Comparison of ENCODE assay signal across 17 cellular contexts in the genomic region with DNA sequence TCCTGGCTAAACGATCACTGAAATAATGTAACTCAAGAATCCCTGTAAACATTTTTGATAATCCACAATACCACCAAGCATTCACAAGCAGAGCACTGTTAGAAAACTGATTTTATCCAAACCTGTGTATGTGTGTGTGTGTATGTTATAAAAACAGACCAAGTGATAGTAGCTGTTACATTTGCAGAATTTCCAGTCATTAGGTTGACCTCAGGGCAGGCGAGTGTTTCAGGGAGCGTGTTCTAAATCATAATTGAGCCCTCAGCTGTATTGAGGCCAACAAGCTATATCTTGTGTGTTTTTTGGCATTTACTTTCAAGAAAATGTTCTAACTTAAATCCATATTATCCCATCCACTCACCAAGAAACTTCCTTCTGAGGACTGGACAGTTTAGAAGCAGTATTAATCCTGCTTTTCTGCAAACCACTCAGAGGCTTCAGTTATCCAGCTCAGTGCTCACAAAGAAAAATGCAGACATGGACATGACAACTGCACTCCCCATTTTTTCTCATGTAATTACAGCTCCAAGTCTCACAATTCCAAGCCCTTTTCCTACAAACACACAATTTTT. TPM values are rescaled to one million over a fixed set of nuclear protein-coding genes. Genes with fewer than 3 reads are reported as not detected.
"Had no signal": no experiment of that assay in that cellular context is flagged by ENCODE, and none has a peak within 500 bp of the region (broad histone marks: within the 10 kb centered on the region; RNA-seq: fewer than 3 reads in every experiment).

No MANE protein-coding gene starts in this region.

- H3K4me1 ChIP-seq: breast epithelium, prostate gland had no signal

- H3K36me3 ChIP-seq: breast epithelium, gastroesophageal sphincter, heart right ventricle, prostate gland, tibial artery had no signal

- H3K4me3 ChIP-seq: breast epithelium, gastroesophageal sphincter, heart right ventricle, prostate gland, tibial artery had no signal

- H3K27me3 ChIP-seq: breast epithelium, gastroesophageal sphincter, heart right ventricle, tibial artery had no signal

- H3K9me3 ChIP-seq: breast epithelium, gastroesophageal sphincter, heart right ventricle, prostate gland, tibial artery had no signal

- H3K27ac ChIP-seq: breast epithelium, prostate gland had no signal

- DNase-seq: activated B cell treated with CpG ODN at 0.5 μM for 24 hours; activated CD4-positive, alpha-beta memory T cell treated with anti-CD3 and anti-CD28 coated beads for 36 hours; activated CD4-positive, alpha-beta T cell treated with anti-CD3 and anti-CD28 coated beads for 4 hours; activated naive CD4-positive, alpha-beta T cell treated with anti-CD3 and anti-CD28 coated beads for 36 hours; activated naive CD8-positive, alpha-beta T cell treated with anti-CD3 and anti-CD28 coated beads, Interleukin-2, amount 50 U/mL, for 24 hours; aorta; cerebellar nuclear complex; effector CD4-positive, alpha-beta T cell; heart right ventricle; occipital lobe; stimulated activated CD4-positive, alpha-beta T cell treated with anti-CD3 and anti-CD28 coated beads, Interleukin-4, amount 100 ng/mL, for 4 hours; tibial artery had no signal

- ATAC-seq: activated naive CD8-positive, alpha-beta T cell treated with anti-CD3 and anti-CD28 coated beads, Interleukin-2, amount 50 U/mL, for 24 hours; stimulated activated memory B cell treated with anti-CD40 and anti-IgM and Interleukin-4, amounts not matched to agents 10 μg/mL and 1 μg/mL and 100 μg/mL, for 72 hours had no signal

RNA-seq across cellular contexts. Expression of a gene that starts 12.0 kb away (rescaled TPM):
- total RNA-seq: activated CD4-positive, alpha-beta memory T cell treated with anti-CD3 and anti-CD28 coated beads for 36 hours; activated naive CD4-positive, alpha-beta T cell treated with anti-CD3 and anti-CD28 coated beads for 36 hours; activated T-helper 2 cell treated with anti-CD3 and anti-CD28 coated beads, Interferon-gamma antibody, Interleukin-2, Interleukin-4, amounts not matched to agents 10 μg/mL and 5 μg/mL and 100 μg/mL, durations not matched to agents 14 hours and 24 hours and 36 hours had no signal
